Comparison of ENCODE assay signal across 17 cellular contexts in the genomic region with DNA sequence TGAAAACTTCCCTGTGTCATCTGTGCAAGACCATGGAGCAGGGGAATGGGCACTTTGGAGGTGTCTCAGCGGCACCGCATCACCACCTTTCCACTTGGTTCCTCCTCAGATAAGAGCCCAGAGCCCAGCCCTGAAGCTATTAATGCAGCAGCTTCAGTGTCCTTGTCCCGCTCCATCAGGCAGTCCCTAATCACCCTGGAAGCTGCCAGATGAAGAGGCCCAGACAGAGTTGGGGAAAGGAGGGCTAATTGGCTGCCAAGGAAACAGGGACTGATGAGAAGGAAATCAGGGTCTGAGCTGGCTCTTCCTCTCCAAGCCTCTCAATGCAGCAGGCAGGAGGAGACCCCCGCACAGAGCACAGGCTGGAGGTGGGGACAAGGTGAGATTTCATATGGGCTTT.
"Had no signal": no experiment of that assay in that cellular context is flagged by ENCODE, and none has a peak within 500 bp of the region (broad histone marks: within the 10 kb centered on the region; RNA-seq: fewer than 3 reads in every experiment).

No MANE protein-coding gene starts in this region.

- DNase-seq: natural killer cell; nucleus accumbens; pancreas; right cardiac atrium; right lobe of liver; sigmoid colon; small intestine; stimulated activated CD4-positive, alpha-beta T cell treated with anti-CD3 and anti-CD28 coated beads, Interleukin-15, amount 100 ng/mL, for 24 hours; stimulated activated CD4-positive, alpha-beta T cell treated with anti-CD3 and anti-CD28 coated beads, Interleukin-2, amount 100 ng/mL, for 24 hours; stimulated activated CD4-positive, alpha-beta T cell treated with anti-CD3 and anti-CD28 coated beads, Interleukin-2, amount 100 ng/mL, for 48 hours; stimulated activated CD4-positive, alpha-beta T cell treated with anti-CD3 and anti-CD28 coated beads, Interleukin-4, amount 100 ng/mL, for 24 hours; stimulated activated naive B cell treated with anti-CD40 and anti-IgM and Interleukin-4, amounts not matched to agents 10 μg/mL and 1 μg/mL and 100 μg/mL, for 72 hours; stimulated activated naive CD4-positive, alpha-beta T cell treated with Interleukin-2 at 50 U/mL for 16 hours; stomach; thyroid gland; trophoblast cell; upper lobe of left lung had no signal
